Comparison of ENCODE assay signal across 30 cellular contexts in the genomic region with DNA sequence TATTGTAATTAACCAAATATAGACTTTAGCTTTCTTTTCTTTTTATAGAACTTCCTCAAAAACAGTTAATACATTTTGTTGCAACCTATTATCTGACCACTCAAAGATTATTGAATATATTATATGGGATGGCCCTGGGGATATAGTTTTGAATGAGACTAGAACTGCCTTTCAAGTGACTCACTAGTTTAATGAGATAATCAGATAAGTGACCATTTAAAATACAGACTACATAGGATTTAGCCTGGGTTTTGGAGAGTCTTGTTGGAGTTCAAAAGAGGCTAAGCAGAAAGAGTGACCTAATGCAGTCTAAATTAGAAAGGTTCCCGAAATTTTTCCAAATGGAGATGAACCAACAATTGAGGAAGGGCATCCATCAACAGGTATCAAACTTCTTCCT.
"Had no signal": no experiment of that assay in that cellular context is flagged by ENCODE, and none has a peak within 500 bp of the region (broad histone marks: within the 10 kb centered on the region; RNA-seq: fewer than 3 reads in every experiment).

No MANE protein-coding gene starts in this region.

- H3K27me3 ChIP-seq: left lung, pancreas, stomach, testis, thyroid gland, transverse colon, upper lobe of left lung, vagina had no signal

- H3K36me3 Mint-ChIP-seq: naive thymus-derived CD8-positive, alpha-beta T cell; stimulated activated naive B cell treated with anti-CD40 and anti-IgM and Interleukin-4, amounts not matched to agents 10 μg/mL and 1 μg/mL and 100 μg/mL, for 72 hours had no signal

- H3K27ac Mint-ChIP-seq: immature natural killer cell; naive thymus-derived CD8-positive, alpha-beta T cell; nephron; stimulated activated naive B cell treated with anti-CD40 and anti-IgM and Interleukin-4, amounts not matched to agents 10 μg/mL and 1 μg/mL and 100 μg/mL, for 72 hours had no signal

- H3K36me3 ChIP-seq: left lung, lower lobe of right lung, pancreas, prostate gland, stomach, thyroid gland, transverse colon, upper lobe of left lung, vagina had no signal

- H3K4me1 Mint-ChIP-seq: immature natural killer cell; naive thymus-derived CD8-positive, alpha-beta T cell; neural crest cell; stimulated activated naive B cell treated with anti-CD40 and anti-IgM and Interleukin-4, amounts not matched to agents 10 μg/mL and 1 μg/mL and 100 μg/mL, for 72 hours had no signal

- H3K27me3 Mint-ChIP-seq: naive thymus-derived CD8-positive, alpha-beta T cell; stimulated activated naive B cell treated with anti-CD40 and anti-IgM and Interleukin-4, amounts not matched to agents 10 μg/mL and 1 μg/mL and 100 μg/mL, for 72 hours had no signal

- H3K9me3 ChIP-seq: lower lobe of right lung, pancreas, prostate gland, stomach, testis, thyroid gland, transverse colon, upper lobe of left lung, vagina had no signal

- DNase-seq: immature natural killer cell; kidney; left colon; left lung; lower lobe of right lung; mammary epithelial cell; mesenchymal stem cell; naive thymus-derived CD8-positive, alpha-beta T cell; nucleus accumbens; pancreas; posterior cingulate gyrus; retina; right cardiac atrium; stimulated activated CD4-positive, alpha-beta T cell treated with anti-CD3 and anti-CD28 coated beads, Interleukin-12 subunit alpha, Interleukin-12 subunit beta, amount 100 ng/mL, for 4 hours; stimulated activated CD4-positive, alpha-beta T cell treated with anti-CD3 and anti-CD28 coated beads, Interleukin-15, amount 100 ng/mL, for 24 hours; stimulated activated CD4-positive, alpha-beta T cell treated with anti-CD3 and anti-CD28 coated beads, Interleukin-2, amount 100 ng/mL, for 24 hours; stimulated activated CD4-positive, alpha-beta T cell treated with anti-CD3 and anti-CD28 coated beads, Interleukin-4, amount 100 ng/mL, for 1 hour; stimulated activated naive B cell treated with anti-CD40 and anti-IgM and Interleukin-4, amounts not matched to agents 10 μg/mL and 1 μg/mL and 100 μg/mL, for 72 hours; stimulated activated naive CD8-positive, alpha-beta T cell treated with anti-CD3 and anti-CD28 coated beads, Interleukin-15, Interleukin-2, amounts not matched to agents 100 U/mL and 50 U/mL, for 24 hours; stomach; testis; thyroid gland; transverse colon; upper lobe of left lung had no signal

- H3K4me1 ChIP-seq: left lung, lower lobe of right lung, pancreas, prostate gland, stomach, testis, thyroid gland, upper lobe of left lung, vagina had no signal

- ATAC-seq: left colon; left lung; lower lobe of right lung; naive thymus-derived CD8-positive, alpha-beta T cell; pancreas; right cardiac atrium; sciatic nerve; stimulated activated naive B cell treated with anti-CD40 and anti-IgM and Interleukin-4, amounts not matched to agents 10 μg/mL and 1 μg/mL and 100 μg/mL, for 72 hours; stimulated activated naive CD8-positive, alpha-beta T cell treated with anti-CD3 and anti-CD28 coated beads, Interleukin-15, Interleukin-2, amounts not matched to agents 100 U/mL and 50 U/mL, for 24 hours had no signal

- H3K27ac ChIP-seq: left lung, lower lobe of right lung, pancreas, prostate gland, skin epidermis, stomach, testis, thyroid gland, transverse colon, upper lobe of left lung, vagina had no signal

- H3K4me3 ChIP-seq: left lung, lower lobe of right lung, pancreas, prostate gland, skin epidermis, stomach, testis, thyroid gland, transverse colon, upper lobe of left lung, vagina had no signal

- H3K4me3 Mint-ChIP-seq: immature natural killer cell; naive thymus-derived CD8-positive, alpha-beta T cell; nephron; neural crest cell; stimulated activated naive B cell treated with anti-CD40 and anti-IgM and Interleukin-4, amounts not matched to agents 10 μg/mL and 1 μg/mL and 100 μg/mL, for 72 hours had no signal
